ENCODE assay signal across 8 cellular contexts in genomic region chr1:52366517-52366827, GRCh38. TPM values are rescaled to one million over a fixed set of nuclear protein-coding genes. Genes with fewer than 3 reads are reported as not detected.
DNase-seq lines count a peak whose midpoint lies in the region; ATAC-seq and TF ChIP-seq lines count a peak whose summit lies in the region.

No MANE protein-coding gene starts in this region.

- peak overlapping the region; percentile 86 for H3K4me2 ChIP-seq in mammary epithelial cell (ENCODE audit: insufficient read depth, low read depth, low read length)

- TF ChIP-seq CTCF in mammary epithelial cell (conservative IDR thresholded peaks at IDR 0.05 in 1 of 2, IDR thresholded peaks at IDR 0.05 in 1 of 2; ENCODE audit: extremely low read depth in 1 of 2, insufficient read depth in 1 of 2, low read depth in 1 of 2, low read length in 2 of 2), result no peak

- ATAC-seq in HG03378 (IDR thresholded peaks at IDR 0.05; ENCODE audit: unreplicated experiment), result peak; percentile 3
- ATAC-seq in HG02678 (IDR thresholded peaks at IDR 0.05; ENCODE audit: unreplicated experiment), result no peak
- no peak for ATAC-seq in HG02759 (IDR thresholded peaks at IDR 0.05; ENCODE audit: unreplicated experiment)

- H3K4me3 ChIP-seq in ACC112 (ENCODE audit: low read depth, low read length) (peak overlapping the region; percentile 90), mammary epithelial cell (replicated peaks in 1 of 3; ENCODE audit: insufficient read depth in 1 of 3, low read depth in 2 of 3, low read length in 3 of 3) (peak overlapping the region; percentile 38 to 89 (median 40)), mucosa of rectum (ENCODE audit: low read length in 2 of 2) (peak overlapping the region; percentile 71 to 85)

- DNase-seq in mammary epithelial cell (no peak), dermis blood vessel endothelial cell (no peak), NCI-H1105 (lab: John Stamatoyannopoulos, UW) (no peak)

- H2AFZ ChIP-seq in ACC112 (ENCODE audit: low read length, unreplicated experiment), result no peak overlapping the region
- no peak overlapping the region for H2AFZ ChIP-seq in mammary epithelial cell (ENCODE audit: low read depth, low read length)

- H3K79me2 ChIP-seq in ACC112 (ENCODE audit: control insufficient read depth, insufficient read depth, low read length, unreplicated experiment) (peaks cover 27% of the 10 kb centered on the region), mammary epithelial cell (ENCODE audit: insufficient read depth, low read length) (peaks cover 41% of the 10 kb centered on the region)

- no peaks in the 10 kb centered on the region for H3K27me3 ChIP-seq in ACC112 (ENCODE audit: insufficient read depth, low read length)
- no peaks in the 10 kb centered on the region for H3K27me3 ChIP-seq in mammary epithelial cell (ENCODE audit: insufficient read depth, low read length)
- H3K27me3 ChIP-seq in mucosa of rectum (ENCODE audit: control insufficient read depth in 2 of 2, insufficient read depth in 2 of 2, low read length in 2 of 2), result no peaks in the 10 kb centered on the region

- no peaks in the 10 kb centered on the region for H4K20me1 ChIP-seq in mammary epithelial cell (ENCODE audit: insufficient read depth, low read length)

- whole genome bisulfite sequencing in mammary epithelial cell (ENCODE audit: low coverage, missing lambda C conversion rate), result 16% methylated on average over 8 of the region's 8 CpGs

- intact Hi-C loops in mammary epithelial cell (cut with micrococcal nuclease), result no loop called here

- H3K9ac ChIP-seq in mammary epithelial cell (ENCODE audit: insufficient read depth, low read length) (no peak overlapping the region), mucosa of rectum (ENCODE audit: low read depth in 1 of 2, low read length in 2 of 2) (peak overlapping the region in 1 of 2 donors; percentile 38)

- peaks cover 15% of the 10 kb centered on the region for H3K4me1 ChIP-seq in ACC112 (ENCODE audit: control insufficient read depth, insufficient read depth, low read length, unreplicated experiment)
- H3K4me1 ChIP-seq in mammary epithelial cell (ENCODE audit: insufficient read depth, low read length), result peaks cover 28% of the 10 kb centered on the region
- H3K4me1 ChIP-seq in mucosa of rectum (ENCODE audit: control insufficient read depth in 2 of 2, insufficient read depth in 2 of 2, low read length in 2 of 2), result peaks cover 14% of the 10 kb centered on the region in 2 donors

- in situ Hi-C loops in mammary epithelial cell (cut with MboI; ENCODE audit: low sequenced_read_pairs in 2 of 2), result no loop called here

- CTCF ChIA-PET in mammary epithelial cell (lab: Charles Lee; ENCODE audit: low non-redundant PET), result no interaction called here

- BruUV-seq in mammary epithelial cell (replicated peaks; lab: Mats Ljungman, UMichigan), result no TSS peak

- H3K27ac ChIP-seq in ACC112 (ENCODE audit: low read depth, low read length) (no peak overlapping the region), mammary epithelial cell (ENCODE audit: insufficient read depth, low read depth, low read length) (no peak overlapping the region), mucosa of rectum (ENCODE audit: low read depth in 2 of 2, low read length in 2 of 2) (peak overlapping the region; percentile 93 to 97)

- dilution Hi-C loops in mammary epithelial cell (cut with HindIII; ENCODE audit: low sequenced_read_pairs), result no loop called here

- H3K36me3 ChIP-seq in ACC112 (ENCODE audit: insufficient read depth, low read length) (peaks cover 5% of the 10 kb centered on the region; the same call in 1 of the 2 replicates), mammary epithelial cell (ENCODE audit: insufficient read depth, low read length) (peaks cover 9% of the 10 kb centered on the region), mucosa of rectum (ENCODE audit: control insufficient read depth in 2 of 2, insufficient read depth in 2 of 2, low read length in 2 of 2) (peaks cover 4 to 11% of the 10 kb centered on the region in 2 donors)

- H3K9me3 ChIP-seq in mammary epithelial cell (replicated peaks; ENCODE audit: insufficient read depth, low read length), result no peaks in the 10 kb centered on the region
- no peaks in the 10 kb centered on the region for H3K9me3 ChIP-seq in mucosa of rectum (ENCODE audit: control insufficient read depth in 2 of 2, low read length in 2 of 2)

RNA-seq across cellular contexts. Expression of gene CC2D1B, which starts 0.5 kb away (rescaled TPM):
- total RNA-seq in mammary epithelial cell (10 to 100 TPM; 28.1 to 31.0 TPM), dermis blood vessel endothelial cell (28.5 and 37.3 TPM in 2 replicates)
- 13.8 TPM for polyA plus RNA-seq in mammary epithelial cell
- 27.5 TPM for polyA minus RNA-seq in mammary epithelial cell

RNA-seq across cellular contexts. Expression of gene ORC1, which starts 37.8 kb away (rescaled TPM):
- total RNA-seq in mammary epithelial cell (1 to 10 TPM; 1.2 to 8.8 TPM), dermis blood vessel endothelial cell (2.9 and 11.2 TPM in 2 replicates)
- 16.8 TPM for polyA plus RNA-seq in mammary epithelial cell
- 22.4 TPM for polyA minus RNA-seq in mammary epithelial cell

RNA-seq across cellular contexts. Expression of gene PRPF38A, which starts 37.9 kb away (rescaled TPM):
- total RNA-seq in mammary epithelial cell, result 10 to 100 TPM in 1 of 2 donors, 1 to 10 TPM in 1; 9.2 to 34.9 TPM
- polyA plus RNA-seq in mammary epithelial cell, result 22.1 TPM
- polyA minus RNA-seq in mammary epithelial cell, result 58.3 TPM
- total RNA-seq in dermis blood vessel endothelial cell, result 15.1 and 23.0 TPM in 2 replicates

Comparison
In these comparisons a context has a peak if more than half of its experiments do, and no peak if none do; other contexts are left out.
1. H3K27ac ChIP-seq: peak in mucosa of rectum (2 of 2); none in ACC112 (single experiment) and mammary epithelial cell (single experiment).
2. H3K4me3 ChIP-seq: peak in every context shown above with its lines; median percentile 90 in ACC112; 78 in mucosa of rectum; 40 in mammary epithelial cell.